8 cellular contexts compared by ENCODE assay signal in genomic region chr14:103528158-103528511, GRCh38. TPM values are rescaled to one million over a fixed set of nuclear protein-coding genes. Genes with fewer than 3 reads are reported as not detected.
A peak's percentile ranks its signal among the peaks of the same experiment; 100 is the strongest.
DNase-seq lines count a peak whose midpoint lies in the region; ATAC-seq and TF ChIP-seq lines count a peak whose summit lies in the region.

No MANE protein-coding gene starts in this region.

- H3K27ac ChIP-seq in OCI-LY1 (ENCODE audit: low read depth, low read length, poor library complexity, severe bottlenecking) = no peak overlapping the region

- DNase-seq in ELF-1 (ENCODE audit: low read depth, low spot score) (peak; percentile 28), endothelial cell (ENCODE audit: low spot score) (no peak), SKM-1 (lab: John Stamatoyannopoulos, UW; ENCODE audit: unreplicated experiment) (no peak), amniotic stem cell (lab: John Stamatoyannopoulos, UW) (no peak)
- no peak for DNase-seq in natural killer cell treated with Interleukin-12 subunit alpha and Interleukin-12 subunit beta and Interleukin-15 and Interleukin-18, amount 100 ng/mL, for 72 hours (ENCODE audit: low spot score)

- peaks cover 12% of the 10 kb centered on the region for H3K4me1 Mint-ChIP-seq in endothelial cell (ENCODE audit: unreplicated experiment)
- peaks cover 12 to 22% of the 10 kb centered on the region in 2 donors for H3K4me1 Mint-ChIP-seq in natural killer cell treated with Interleukin-12 subunit alpha and Interleukin-12 subunit beta and Interleukin-15 and Interleukin-18, amount 100 ng/mL, for 72 hours (ENCODE audit: low read depth in 2 of 2)

- no peaks in the 10 kb centered on the region for H3K9me2 ChIP-seq in OCI-LY1 (ENCODE audit: low read depth, low read length)

- ATAC-seq in natural killer cell treated with Interleukin-12 subunit alpha and Interleukin-12 subunit beta and Interleukin-15 and Interleukin-18, amount 100 ng/mL, for 72 hours = no peak
- ATAC-seq in HG03039 (IDR thresholded peaks at IDR 0.05; ENCODE audit: unreplicated experiment) (no peak), GM21515 (IDR thresholded peaks at IDR 0.05; ENCODE audit: unreplicated experiment) (no peak)

- H3K4me3 ChIP-seq in OCI-LY1 (ENCODE audit: low read depth, low read length, poor library complexity, severe bottlenecking) = peak overlapping the region; percentile 96

- H3K9ac ChIP-seq in OCI-LY1 (ENCODE audit: low read length) = peak overlapping the region; percentile 93

- H3K9me3 Mint-ChIP-seq in endothelial cell (ENCODE audit: unreplicated experiment) = no peaks in the 10 kb centered on the region
- H3K9me3 Mint-ChIP-seq in natural killer cell treated with Interleukin-12 subunit alpha and Interleukin-12 subunit beta and Interleukin-15 and Interleukin-18, amount 100 ng/mL, for 72 hours = no peaks in the 10 kb centered on the region

- H3K4me3 Mint-ChIP-seq in endothelial cell (ENCODE audit: unreplicated experiment) = peak overlapping the region; percentile 91
- H3K4me3 Mint-ChIP-seq in natural killer cell treated with Interleukin-12 subunit alpha and Interleukin-12 subunit beta and Interleukin-15 and Interleukin-18, amount 100 ng/mL, for 72 hours = peak overlapping the region; percentile 94

- peaks cover 8% of the 10 kb centered on the region; the same call in 1 of the 2 replicates for H3K36me3 ChIP-seq in OCI-LY1 (ENCODE audit: insufficient read depth, low read length)

- peaks cover 5% of the 10 kb centered on the region for H3K36me3 Mint-ChIP-seq in endothelial cell (ENCODE audit: low read depth, unreplicated experiment)
- H3K36me3 Mint-ChIP-seq in natural killer cell treated with Interleukin-12 subunit alpha and Interleukin-12 subunit beta and Interleukin-15 and Interleukin-18, amount 100 ng/mL, for 72 hours = no peaks in the 10 kb centered on the region

- H3K27me3 Mint-ChIP-seq in endothelial cell (ENCODE audit: unreplicated experiment) = peaks cover 19% of the 10 kb centered on the region
- peaks cover 0 to 4% of the 10 kb centered on the region in 2 donors for H3K27me3 Mint-ChIP-seq in natural killer cell treated with Interleukin-12 subunit alpha and Interleukin-12 subunit beta and Interleukin-15 and Interleukin-18, amount 100 ng/mL, for 72 hours

- peaks cover 27% of the 10 kb centered on the region for H3K4me1 ChIP-seq in OCI-LY1 (ENCODE audit: insufficient read depth, low read length, severe bottlenecking)

- TF ChIP-seq CTCF in OCI-LY1 (IDR thresholded peaks at IDR 0.05; ENCODE audit: low read length) (no peak), endothelial cell (IDR thresholded peaks at IDR 0.05; ENCODE audit: unreplicated experiment) (no peak)

- H3K79me2 ChIP-seq in OCI-LY1 (ENCODE audit: insufficient read depth, low read length) = peaks cover 8% of the 10 kb centered on the region

- H4K20me1 ChIP-seq in OCI-LY1 (ENCODE audit: insufficient read depth, low read length) = no peaks in the 10 kb centered on the region

- H3K4me2 ChIP-seq in OCI-LY1 (ENCODE audit: low read length) = peak overlapping the region; percentile 96

- H3K27ac Mint-ChIP-seq in endothelial cell (ENCODE audit: unreplicated experiment) = peak overlapping the region; percentile 42
- H3K27ac Mint-ChIP-seq in natural killer cell treated with Interleukin-12 subunit alpha and Interleukin-12 subunit beta and Interleukin-15 and Interleukin-18, amount 100 ng/mL, for 72 hours = peak overlapping the region; percentile 85 to 90

- H3F3A ChIP-seq in OCI-LY1 (ENCODE audit: insufficient read depth, low read length) = no peaks in the 10 kb centered on the region

- no peaks in the 10 kb centered on the region; the same call in 1 of the 2 replicates for H3K27me3 ChIP-seq in OCI-LY1 (ENCODE audit: insufficient read depth, low read length)

- no peak overlapping the region for H2AFZ ChIP-seq in OCI-LY1 (ENCODE audit: low read length)

- no peaks in the 10 kb centered on the region for H3K9me3 ChIP-seq in OCI-LY1 (ENCODE audit: low read length)

RNA-seq across cellular contexts. Expression of gene TRMT61A, which starts 0.9 kb away (rescaled TPM):
- total RNA-seq in endothelial cell (ENCODE audit: unreplicated experiment) = 6.1 TPM
- total RNA-seq in natural killer cell treated with Interleukin-12 subunit alpha and Interleukin-12 subunit beta and Interleukin-15 and Interleukin-18, amount 100 ng/mL, for 72 hours = 10 to 100 TPM; 13.2 to 29.7 TPM

RNA-seq across cellular contexts. Expression of gene CKB, which starts 5.5 kb away (rescaled TPM):
- total RNA-seq in endothelial cell (ENCODE audit: unreplicated experiment) = 23.1 TPM
- 1 to 10 TPM; 3.0 to 4.6 TPM for total RNA-seq in natural killer cell treated with Interleukin-12 subunit alpha and Interleukin-12 subunit beta and Interleukin-15 and Interleukin-18, amount 100 ng/mL, for 72 hours

RNA-seq across cellular contexts. Expression of gene BAG5, which starts 34.3 kb away (rescaled TPM):
- 39.9 TPM for total RNA-seq in endothelial cell (ENCODE audit: unreplicated experiment)
- 10 to 100 TPM; 27.4 to 29.6 TPM for total RNA-seq in natural killer cell treated with Interleukin-12 subunit alpha and Interleukin-12 subunit beta and Interleukin-15 and Interleukin-18, amount 100 ng/mL, for 72 hours

RNA-seq across cellular contexts. Expression of gene COA8, which starts 34.6 kb away (rescaled TPM):
- total RNA-seq in endothelial cell (ENCODE audit: unreplicated experiment) = 45.2 TPM
- total RNA-seq in natural killer cell treated with Interleukin-12 subunit alpha and Interleukin-12 subunit beta and Interleukin-15 and Interleukin-18, amount 100 ng/mL, for 72 hours = 10 to 100 TPM; 35.8 to 38.3 TPM
